ENCODE assay signal across 2 cellular contexts in the genomic region with DNA sequence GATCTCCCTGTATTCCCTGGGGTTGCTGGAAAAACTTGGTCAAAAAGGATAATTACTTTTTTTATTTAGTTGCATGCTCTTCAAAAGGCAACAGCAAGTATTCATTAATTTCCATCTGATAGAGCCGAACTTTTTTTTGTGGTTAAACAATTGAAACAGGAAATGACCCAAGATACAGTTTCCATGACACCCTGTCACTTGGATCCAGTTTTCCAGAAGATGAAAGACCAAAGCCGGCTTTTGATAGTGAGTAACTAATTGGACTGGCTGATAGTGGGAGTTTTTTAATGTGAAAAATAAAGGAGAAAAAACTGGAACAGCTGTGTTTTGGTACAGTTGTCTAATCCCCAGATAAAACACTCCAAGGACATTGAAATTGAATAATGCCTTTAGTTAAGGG.
TF ChIP-seq lines count a peak whose summit lies in the region.

No MANE protein-coding gene starts in this region.

TF ChIP-seq in liver, 16 proteins besides CTCF, POLR2A, EP300 and RAD21:
- TF ChIP-seq GABPA (IDR thresholded peaks at IDR 0.05 in 1 of 2, conservative IDR thresholded peaks at IDR 0.05 in 1 of 2) (no peak), RXRA (IDR thresholded peaks at IDR 0.05) (no peak), NR2F2 (IDR thresholded peaks at IDR 0.05) (peak; percentile 42)

TF ChIP-seq in HepG2, 621 proteins besides CTCF, POLR2A, EP300 and RAD21:
- no peak for TF ChIP-seq BCL6 (CRISPR knock-in tag; IDR thresholded peaks at IDR 0.05)
- TF ChIP-seq, protein P1, sequence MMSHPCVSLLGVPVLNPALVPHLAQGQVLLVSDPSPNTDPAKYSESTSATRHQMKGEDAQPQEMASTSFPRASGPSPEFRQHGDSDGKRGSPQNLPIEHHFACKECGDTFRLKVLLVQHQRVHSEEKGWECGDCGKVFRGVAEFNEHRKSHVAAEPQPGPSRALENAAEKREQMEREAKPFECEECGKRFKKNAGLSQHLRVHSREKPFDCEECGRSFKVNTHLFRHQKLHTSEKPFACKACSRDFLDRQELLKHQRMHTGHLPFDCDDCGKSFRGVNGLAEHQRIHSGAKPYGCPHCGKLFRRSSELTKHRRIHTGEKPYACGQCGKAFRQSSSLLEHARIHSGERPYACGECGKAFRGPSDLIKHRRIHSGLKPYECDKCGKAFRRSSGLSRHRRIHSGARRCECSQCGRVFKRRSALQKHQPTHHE (CRISPR knock-in tag; IDR thresholded peaks at IDR 0.05; ENCODE audit: borderline replicate concordance) = no peak
- no peak for TF ChIP-seq ZNF577 (CRISPR knock-in tag; IDR thresholded peaks at IDR 0.05; ENCODE audit: borderline replicate concordance, low read depth)
- no peak for TF ChIP-seq FOXC1 (CRISPR knock-in tag; IDR thresholded peaks at IDR 0.05; ENCODE audit: borderline replicate concordance)
- no peak for TF ChIP-seq STAG1 (CRISPR knock-in tag; IDR thresholded peaks at IDR 0.05)
- no peak for TF ChIP-seq ZNF34 (CRISPR knock-in tag; IDR thresholded peaks at IDR 0.05; ENCODE audit: borderline replicate concordance)
- TF ChIP-seq ZBTB20 (CRISPR knock-in tag; IDR thresholded peaks at IDR 0.05; ENCODE audit: borderline replicate concordance, low read depth) = no peak
- no peak for TF ChIP-seq ARNTL (CRISPR knock-in tag; IDR thresholded peaks at IDR 0.05)
- no peak for TF ChIP-seq NFE2 (CRISPR knock-in tag; IDR thresholded peaks at IDR 0.05)
- TF ChIP-seq PHF21A (CRISPR knock-in tag; IDR thresholded peaks at IDR 0.05) = no peak
- no peak for TF ChIP-seq KDM3A (CRISPR knock-in tag; IDR thresholded peaks at IDR 0.05; ENCODE audit: low read depth)
- no peak for TF ChIP-seq NFIC (IDR thresholded peaks at IDR 0.05; ENCODE audit: low read length)
- TF ChIP-seq POLR2AphosphoS2 (IDR thresholded peaks at IDR 0.05; ENCODE audit: low read depth, low read length) = no peak
- no peak for TF ChIP-seq SMARCE1 (IDR thresholded peaks at IDR 0.05; ENCODE audit: borderline replicate concordance)
- TF ChIP-seq RBM39 (IDR thresholded peaks at IDR 0.05; ENCODE audit: low read depth, low read length, poor library complexity, severe bottlenecking) = no peak
